8 cellular contexts compared by ENCODE assay signal in genomic region chr17:60135951-60136666, GRCh38. TPM values are rescaled to one million over a fixed set of nuclear protein-coding genes. Genes with fewer than 3 reads are reported as not detected.
DNase-seq lines count a peak whose midpoint lies in the region; TF ChIP-seq lines count a peak whose summit lies in the region.

No MANE protein-coding gene starts in this region.

- H3K4me3 ChIP-seq in BE2C (ENCODE audit: low read depth, low read length) = peak overlapping the region; percentile 72
- no peak overlapping the region for H3K4me3 ChIP-seq in NB4 (ENCODE audit: low read depth, low read length)
- peak overlapping the region; percentile 86 to 90 for H3K4me3 ChIP-seq in duodenal mucosa (ENCODE audit: low read depth in 1 of 2, low read length in 2 of 2)
- H3K4me3 ChIP-seq in neural cell (ENCODE audit: low read length) = peak overlapping the region; percentile 91

- no peaks in the 10 kb centered on the region for H3K79me2 ChIP-seq in neural cell (replicated peaks; ENCODE audit: insufficient read depth, low read length)

- H3K4me2 ChIP-seq in neural cell (ENCODE audit: low read length) = no peak overlapping the region

- TF ChIP-seq EP300 in neural cell (conservative IDR thresholded peaks at IDR 0.05; ENCODE audit: poor library complexity, severe bottlenecking) = no peak

- TF ChIP-seq CTCF in BE2C (IDR thresholded peaks at IDR 0.05; ENCODE audit: low read depth, low read length) (no peak), NB4 (IDR thresholded peaks at IDR 0.05; ENCODE audit: low read depth, low read length) (no peak), neural cell (IDR thresholded peaks at IDR 0.05; ENCODE audit: poor library complexity, severe bottlenecking) (no peak)

- no peaks in the 10 kb centered on the region for H3K4me1 ChIP-seq in BE2C
- H3K4me1 ChIP-seq in duodenal mucosa (ENCODE audit: control insufficient read depth in 1 of 2, insufficient read depth in 2 of 2, low read length in 2 of 2) = peaks cover 17 to 28% of the 10 kb centered on the region in 2 donors

- H3F3A ChIP-seq in neural cell (ENCODE audit: insufficient read depth, low read length, poor library complexity, severe bottlenecking) = no peaks in the 10 kb centered on the region

- no peaks in the 10 kb centered on the region for H3K9me2 ChIP-seq in neural cell (ENCODE audit: insufficient read depth, low read length)

- no peaks in the 10 kb centered on the region for H4K20me1 ChIP-seq in neural cell (ENCODE audit: insufficient read depth)

- no peak overlapping the region for H2AFZ ChIP-seq in neural cell (ENCODE audit: low read depth, low read length)

- TF ChIP-seq RAD21 in neural cell (conservative IDR thresholded peaks at IDR 0.05) = no peak

- H3K27me3 ChIP-seq in BE2C = no peaks in the 10 kb centered on the region
- peaks cover 27 to 29% of the 10 kb centered on the region in 2 donors for H3K27me3 ChIP-seq in duodenal mucosa (ENCODE audit: control insufficient read depth in 1 of 2, insufficient read depth in 2 of 2, low read length in 2 of 2)
- peaks cover 41% of the 10 kb centered on the region for H3K27me3 ChIP-seq in neural cell (ENCODE audit: insufficient read depth, low read depth, low read length)

- TF ChIP-seq POLR2A in NB4 (IDR thresholded peaks at IDR 0.05; ENCODE audit: extremely low read depth, insufficient read length) = no peak

- no peak overlapping the region for H3K27ac ChIP-seq in duodenal mucosa (ENCODE audit: low read depth, low read length)
- H3K27ac ChIP-seq in neural cell (ENCODE audit: low read length) = no peak overlapping the region
- no peak overlapping the region for H3K27ac ChIP-seq in caudate nucleus (ENCODE audit: low read depth, low read length)

- H3K36me3 ChIP-seq in BE2C (no peaks in the 10 kb centered on the region), duodenal mucosa (ENCODE audit: control insufficient read depth in 1 of 2, insufficient read depth in 2 of 2, low read length in 2 of 2) (no peaks in the 10 kb centered on the region), neural cell (ENCODE audit: insufficient read depth, low read length) (no peaks in the 10 kb centered on the region)

- DNase-seq in BE2C = peak; percentile 7
- DNase-seq in NB4 (ENCODE audit: low read depth) = peak; percentile 36
- DNase-seq in effector CD4-positive, alpha-beta T cell = no peak
- no peak for DNase-seq in stimulated activated naive CD4-positive, alpha-beta T cell treated with Interleukin-2 at 50 U/mL for 16 hours (lab: John Stamatoyannopoulos, UW)
- no peak for DNase-seq in caudate nucleus (lab: John Stamatoyannopoulos, UW)
- DNase-seq in NCI-H1694 (lab: John Stamatoyannopoulos, UW) = no peak

- no peaks in the 10 kb centered on the region for H3K9me3 ChIP-seq in BE2C
- H3K9me3 ChIP-seq in duodenal mucosa (ENCODE audit: control insufficient read depth in 1 of 2, low read length in 2 of 2) = no peaks in the 10 kb centered on the region
- no peaks in the 10 kb centered on the region for H3K9me3 ChIP-seq in neural cell (ENCODE audit: low read length)

- H3K9ac ChIP-seq in duodenal mucosa (ENCODE audit: low read depth in 1 of 2, low read length in 2 of 2) (no peak overlapping the region), neural cell (ENCODE audit: low read length) (no peak overlapping the region)

TF ChIP-seq in neural cell, 6 proteins besides CTCF, POLR2A, EP300 and RAD21:
- TF ChIP-seq TAF1 (IDR thresholded peaks at IDR 0.05; ENCODE audit: low read depth) (no peak), MXI1 (conservative IDR thresholded peaks at IDR 0.05; ENCODE audit: poor library complexity, severe bottlenecking) (no peak), SMC3 (conservative IDR thresholded peaks at IDR 0.05; ENCODE audit: poor library complexity) (no peak), REST (IDR thresholded peaks at IDR 0.05; ENCODE audit: borderline replicate concordance) (no peak), POLR2AphosphoS5 (IDR thresholded peaks at IDR 0.05) (no peak), EZH2 (IDR thresholded peaks at IDR 0.05; ENCODE audit: borderline replicate concordance, insufficient read depth, low read length, poor library complexity, severe bottlenecking) (no peak)

RNA-seq across cellular contexts. Expression of gene CA4, which starts 13.7 kb away (rescaled TPM):
- polyA plus RNA-seq in BE2C (2012; ENCODE audit: insufficient read depth, insufficient read length, low read depth) = 0.43 TPM
- not detected in 2 replicates for polyA plus RNA-seq in neural cell
- polyA minus RNA-seq in neural cell = not detected in 2 replicates

RNA-seq across cellular contexts. Expression of gene HEATR6, which starts 57.4 kb away (rescaled TPM):
- polyA plus RNA-seq in BE2C (2012; ENCODE audit: insufficient read depth, insufficient read length, low read depth) = 19.5 TPM
- 24.8 and 26.9 TPM in 2 replicates for polyA plus RNA-seq in neural cell
- 40.2 and 46.3 TPM in 2 replicates for polyA minus RNA-seq in neural cell

Comparison
In these comparisons a context has a peak if more than half of its experiments do, and no peak if none do; other contexts are left out.
1. DNase-seq: peak in BE2C (single experiment) and NB4 (single experiment); none in effector CD4-positive, alpha-beta T cell (single experiment), stimulated activated naive CD4-positive, alpha-beta T cell treated with Interleukin-2 at 50 U/mL for 16 hours (single experiment), caudate nucleus (0 of 61) and NCI-H1694 (single experiment).